In genomic region chr12:104790296-104791125, GRCh38 we compare ENCODE assay signal across 8 cellular contexts.
A peak's percentile ranks its signal among the peaks of the same experiment; 100 is the strongest.
DNase-seq lines count a peak whose midpoint lies in the region; ATAC-seq, FAIRE-seq and TF ChIP-seq lines count a peak whose summit lies in the region.

No MANE protein-coding gene starts in this region.

- no peaks in the 10 kb centered on the region for H3K79me2 ChIP-seq in neural cell (replicated peaks; ENCODE audit: insufficient read depth, low read length)

- no peak overlapping the region for H2AFZ ChIP-seq in neural cell (ENCODE audit: low read depth, low read length)

- intact Hi-C loops in CD14-positive monocyte (cut with micrococcal nuclease) = no loop called here

- H3K27me3 Mint-ChIP-seq in CD14-positive monocyte (ENCODE audit: low read depth in 3 of 3) = peaks cover 0 to 2% (median 0%) of the 10 kb centered on the region in 3 donors

- no peak for TF ChIP-seq EP300 in neural cell (conservative IDR thresholded peaks at IDR 0.05; ENCODE audit: poor library complexity, severe bottlenecking)

- no peaks in the 10 kb centered on the region for H3F3A ChIP-seq in neural cell (ENCODE audit: insufficient read depth, low read length, poor library complexity, severe bottlenecking)

- H3K9me2 ChIP-seq in neural cell (ENCODE audit: insufficient read depth, low read length) = no peaks in the 10 kb centered on the region

- ATAC-seq in HG03354 (IDR thresholded peaks at IDR 0.05; ENCODE audit: poor library complexity, severe bottlenecking, unreplicated experiment) (peak; percentile 57), GM18511 (IDR thresholded peaks at IDR 0.05; ENCODE audit: unreplicated experiment) (no peak)

- TF ChIP-seq CTCF in CD14-positive monocyte (IDR thresholded peaks at IDR 0.05) (peak; percentile 89), epithelial cell of esophagus (IDR thresholded peaks at IDR 0.05; ENCODE audit: insufficient read depth, low read depth, low read length, missing control alignments) (peak; percentile 79), neural cell (IDR thresholded peaks at IDR 0.05; ENCODE audit: poor library complexity, severe bottlenecking) (peak; percentile 46)

- no peak overlapping the region for H3K27ac Mint-ChIP-seq in CD14-positive monocyte

- H3K36me3 ChIP-seq in neural cell (ENCODE audit: insufficient read depth, low read length) = no peaks in the 10 kb centered on the region

- H3K4me1 Mint-ChIP-seq in CD14-positive monocyte = peaks cover 19% of the 10 kb centered on the region

- peaks cover 0 to 9% (median 2%) of the 10 kb centered on the region in 7 donors for H3K9me3 Mint-ChIP-seq in CD14-positive monocyte

- no peaks in the 10 kb centered on the region for H3K27me3 ChIP-seq in neural cell (ENCODE audit: insufficient read depth, low read depth, low read length)

- no peak overlapping the region for H3K4me2 ChIP-seq in neural cell (ENCODE audit: low read length)

- no peaks in the 10 kb centered on the region for H3K36me3 Mint-ChIP-seq in CD14-positive monocyte

- no peaks in the 10 kb centered on the region for H3K9me3 ChIP-seq in neural cell (ENCODE audit: low read length)

- DNase-seq in CD14-positive monocyte (ENCODE audit: low spot score) = peak; percentile 47
- DNase-seq in activated CD4-positive, alpha-beta T cell treated with anti-CD3 and anti-CD28 coated beads, Interleukin-2, amount 50 U/mL, for 48 hours = peak; percentile 55 to 60
- no peak for DNase-seq in epithelial cell of esophagus (ENCODE audit: low read depth)
- DNase-seq in urothelium cell line (ENCODE audit: low spot score) = peak; percentile 10
- DNase-seq in NCI-H510A (lab: John Stamatoyannopoulos, UW) = no peak

- peak overlapping the region; percentile 66 to 78 for H3K4me3 Mint-ChIP-seq in CD14-positive monocyte

- peak; percentile 23 for TF ChIP-seq RAD21 in neural cell (conservative IDR thresholded peaks at IDR 0.05)

- FAIRE-seq in urothelium cell line (lab: Jason Lieb, UNC) = no peak

- no peak overlapping the region for H3K27ac ChIP-seq in neural cell (ENCODE audit: low read length)

- H3K4me3 ChIP-seq in epithelial cell of esophagus (ENCODE audit: low read length) = no peak overlapping the region
- H3K4me3 ChIP-seq in neural cell (ENCODE audit: low read length) = no peak overlapping the region

- H3K9ac ChIP-seq in neural cell (ENCODE audit: low read length) = no peak overlapping the region

- no peaks in the 10 kb centered on the region for H4K20me1 ChIP-seq in neural cell (ENCODE audit: insufficient read depth)

TF ChIP-seq in neural cell, 6 proteins besides CTCF, POLR2A, EP300 and RAD21:
- TF ChIP-seq MXI1 (conservative IDR thresholded peaks at IDR 0.05; ENCODE audit: poor library complexity, severe bottlenecking) (no peak), REST (IDR thresholded peaks at IDR 0.05; ENCODE audit: borderline replicate concordance) (no peak), SMC3 (conservative IDR thresholded peaks at IDR 0.05; ENCODE audit: poor library complexity) (no peak), EZH2 (IDR thresholded peaks at IDR 0.05; ENCODE audit: borderline replicate concordance, insufficient read depth, low read length, poor library complexity, severe bottlenecking) (no peak), POLR2AphosphoS5 (IDR thresholded peaks at IDR 0.05) (no peak), TAF1 (IDR thresholded peaks at IDR 0.05; ENCODE audit: low read depth) (no peak)

Comparison
In these comparisons a context has a peak if more than half of its experiments do, and no peak if none do; other contexts are left out.
1. DNase-seq: peak in CD14-positive monocyte (single experiment), activated CD4-positive, alpha-beta T cell treated with anti-CD3 and anti-CD28 coated beads, Interleukin-2, amount 50 U/mL, for 48 hours (2 of 2) and urothelium cell line (single experiment); none in epithelial cell of esophagus (single experiment) and NCI-H510A (single experiment).
2. Peak in every context shown above with its lines, with median percentiles within 50 percentile points of each other: CTCF ChIP-seq.